14 cellular contexts compared by ENCODE assay signal in genomic region chr5:21862986-21863385, GRCh38.
"Had no signal": no experiment of that assay in that cellular context is flagged by ENCODE, and none has a peak within 500 bp of the region (broad histone marks: within the 10 kb centered on the region; RNA-seq: fewer than 3 reads in every experiment).

No MANE protein-coding gene starts in this region.

- H3K27me3 ChIP-seq: neutrophil had no signal

- H3K27ac ChIP-seq: coronary artery, left ventricle myocardium inferior, neutrophil, parathyroid adenoma had no signal

- H3K4me3 ChIP-seq: coronary artery, left ventricle myocardium inferior had no signal

- H3K9me3 ChIP-seq: neutrophil had no signal

- ATAC-seq: activated CD8-positive, alpha-beta T cell treated with anti-CD3 and anti-CD28 coated beads for 36 hours; esophagus mucosa; naive thymus-derived CD8-positive, alpha-beta T cell; stimulated activated effector memory CD8-positive, alpha-beta T cell treated with anti-CD3 and anti-CD28 coated beads, Interleukin-12 subunit alpha, Interleukin-12 subunit beta, amount 100 ng/mL, for 72 hours had no signal

- DNase-seq: activated CD4-positive, alpha-beta T cell treated with anti-CD3 and anti-CD28 coated beads for 48 hours; activated CD8-positive, alpha-beta T cell treated with anti-CD3 and anti-CD28 coated beads for 36 hours; activated gamma-delta T cell treated with Interleukin-2 at 50 U/mL for 16 hours; hippocampal formation; kidney; left ventricle myocardium inferior; naive thymus-derived CD8-positive, alpha-beta T cell; stimulated activated CD4-positive, alpha-beta T cell treated with anti-CD3 and anti-CD28 coated beads, Interleukin-12 subunit alpha, Interleukin-12 subunit beta, amount 100 ng/mL, for 4 hours; stimulated activated CD4-positive, alpha-beta T cell treated with anti-CD3 and anti-CD28 coated beads, Interleukin-2, amount 100 ng/mL, for 24 hours had no signal

- H3K4me1 ChIP-seq: left ventricle myocardium inferior, parathyroid adenoma had no signal

- H3K36me3 ChIP-seq: left ventricle myocardium inferior, neutrophil had no signal
